Comparison of ENCODE assay signal across 8 cellular contexts in the genomic region with DNA sequence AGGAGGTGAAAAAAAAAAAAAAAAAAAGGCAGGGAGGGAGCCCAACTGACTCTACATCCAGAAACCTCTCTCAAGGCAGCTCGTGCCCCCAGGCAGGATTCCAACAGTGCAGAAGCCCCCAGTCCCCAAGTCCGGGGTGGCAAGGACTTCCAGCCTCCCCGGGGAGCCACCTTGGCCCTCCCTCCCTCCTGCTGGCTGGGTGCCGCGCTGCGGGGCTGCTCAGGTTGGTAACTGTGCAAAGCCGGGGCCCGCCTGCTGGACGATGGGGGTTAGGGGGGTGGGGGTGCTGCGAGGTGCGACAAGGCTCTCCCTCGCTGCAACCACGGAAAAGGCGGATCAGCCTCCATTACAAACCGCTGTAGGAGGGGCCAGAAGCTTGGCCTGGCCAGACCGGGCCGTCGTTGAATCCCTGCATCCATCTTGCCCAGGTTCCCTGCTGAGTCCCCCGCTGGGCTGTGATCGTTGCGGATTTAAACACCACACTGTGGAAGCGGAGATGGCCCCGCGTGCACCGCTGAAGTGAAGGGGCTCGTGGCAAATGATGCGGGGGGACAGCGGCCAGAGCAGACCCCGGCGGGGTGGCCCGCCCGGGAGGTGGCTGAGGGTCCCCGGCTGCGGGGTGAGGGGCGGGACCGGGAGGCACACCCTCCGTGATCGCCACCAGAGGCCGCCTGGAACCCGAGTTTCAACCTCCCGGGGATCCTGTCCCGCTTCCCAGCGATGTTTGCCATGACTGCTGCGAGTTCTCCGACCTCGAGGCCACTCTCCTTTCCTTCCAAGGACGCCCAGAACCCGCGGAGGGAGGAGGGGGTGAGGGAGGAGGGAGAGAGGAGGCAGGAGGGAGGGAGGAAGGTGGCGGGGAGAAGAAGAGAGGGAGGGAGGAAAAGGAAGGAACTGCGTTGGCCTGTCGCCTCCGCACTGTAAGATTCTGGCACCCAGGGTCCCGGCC. TPM values are rescaled to one million over a fixed set of nuclear protein-coding genes. Genes with fewer than 3 reads are reported as not detected.
A peak's percentile ranks its signal among the peaks of the same experiment; 100 is the strongest.
DNase-seq lines count a peak whose midpoint lies in the region; ATAC-seq and TF ChIP-seq lines count a peak whose summit lies in the region.

No MANE protein-coding gene starts in this region.

- H2AK5ac ChIP-seq in IMR-90 (ENCODE audit: low read depth, low read length): no peak overlapping the region

- H3K14ac ChIP-seq in IMR-90 (replicated peaks; ENCODE audit: low read depth, low read length): no peak overlapping the region

- intact Hi-C loops in IMR-90 (cut with micrococcal nuclease) (loop anchor here (1.0 to 10.0 kb wide), 3 partner anchors 60 to 459 kb away; no protein-coding TSS in a partner anchor), right cardiac atrium (cut with DNase I) (loop anchor here in 1 of 4 donors (5.0 kb wide), 1 partner anchor 166 kb away; no protein-coding TSS in a partner anchor)

- H2AFZ ChIP-seq in IMR-90 (replicated peaks; ENCODE audit: low read length, poor library complexity): peak overlapping the region; percentile 82

- peak overlapping the region; percentile 91 for H3K27ac Mint-ChIP-seq in progenitor cell of endocrine pancreas

- peak overlapping the region; percentile 77 to 87; a peak in 3 of 4 replicates for H4K8ac ChIP-seq in IMR-90 (ENCODE audit: low read depth in 2 of 2, low read length in 2 of 2)

- peak overlapping the region; percentile 38; the same call in 1 of the 2 replicates for H2BK120ac ChIP-seq in IMR-90 (ENCODE audit: low read depth, low read length)

- peak; percentile 33 for DNase-seq in SKM-1 treated with dmso at 0.1 percent for 144 hours (lab: John Stamatoyannopoulos, UW; ENCODE audit: unreplicated experiment)
- no peak for DNase-seq in SKM-1 (lab: John Stamatoyannopoulos, UW; ENCODE audit: unreplicated experiment)
- peak; percentile 57 for DNase-seq in IMR-90
- peak in 56 of 58 donors; percentile 1 to 67 (median 36) for DNase-seq in anterior cingulate cortex (lab: John Stamatoyannopoulos, UW)
- DNase-seq in right cardiac atrium: peak; percentile 71 to 88 (median 88)
- DNase-seq in progenitor cell of endocrine pancreas (ENCODE audit: low spot score, unreplicated experiment): peak; percentile 41

- H3K4me1 Mint-ChIP-seq in progenitor cell of endocrine pancreas (ENCODE audit: low read depth): no peaks in the 10 kb centered on the region

- H3K27me3 ChIP-seq in IMR-90 (ENCODE audit: control insufficient read depth, insufficient read depth, low read length) (peaks cover 3% of the 10 kb centered on the region; the same call in 1 of the 2 replicates), right cardiac atrium (ENCODE audit: control insufficient read depth, insufficient read depth) (no peaks in the 10 kb centered on the region)

- in situ Hi-C loops in IMR-90 (cut with MboI; ENCODE audit: low sequenced_read_pairs): loop anchor here (25.0 kb wide), 1 partner anchor 486 kb away; no protein-coding TSS in a partner anchor

- peak; percentile 75 for TF ChIP-seq RAD21 in IMR-90 (IDR thresholded peaks at IDR 0.05; ENCODE audit: low read length)

- ATAC-seq in IMR-90 (ENCODE audit: low read depth): peak; percentile 90
- peak; percentile 94 for ATAC-seq in SK-N-SH treated with all-trans-retinoic acid at 6 μM for 48 hours
- peak; percentile 92 to 96 for ATAC-seq in right cardiac atrium
- no peak for ATAC-seq in GM18867 (IDR thresholded peaks at IDR 0.05; ENCODE audit: unreplicated experiment)

- POLR2A ChIA-PET in IMR-90 (lab: Charles Lee; ENCODE audit: unreplicated experiment): no interaction called here

- 0 out of 2 replicates have a peak overlapping the region, but pooled peaks have one; percentile 8 for H2BK20ac ChIP-seq in IMR-90 (ENCODE audit: low read depth, low read length)

- H3K36me3 Mint-ChIP-seq in progenitor cell of endocrine pancreas (ENCODE audit: insufficient read depth): no peaks in the 10 kb centered on the region

- CTCF ChIA-PET in IMR-90 (lab: Yijun Ruan, JAX): no interaction called here

- peak overlapping the region; percentile 57; the same call in 1 of the 2 replicates for H4K91ac ChIP-seq in IMR-90 (ENCODE audit: insufficient read depth, low read depth, low read length)

- peak overlapping the region; percentile 80 for H3K4me3 Mint-ChIP-seq in progenitor cell of endocrine pancreas (ENCODE audit: low read depth)

- peak overlapping the region; percentile 62 for H3K9ac ChIP-seq in IMR-90 (ENCODE audit: low read depth, low read length)

- TF ChIP-seq CTCF in IMR-90 (conservative IDR thresholded peaks at IDR 0.05; ENCODE audit: low read depth, low read length): peak; percentile 60
- TF ChIP-seq CTCF in progenitor cell of endocrine pancreas (IDR thresholded peaks at IDR 0.05; ENCODE audit: unreplicated experiment): peak; percentile 57

- H3K4ac ChIP-seq in IMR-90 (ENCODE audit: low read depth, low read length): peak overlapping the region; percentile 81

- H2BK15ac ChIP-seq in IMR-90 (ENCODE audit: low read depth, low read length): no peak overlapping the region

- no TSS peak for BruUV-seq in IMR-90 (replicated peaks; lab: Mats Ljungman, UMichigan)

- no peaks in the 10 kb centered on the region; a peak in 1 of 4 replicates for H3K79me1 ChIP-seq in IMR-90 (ENCODE audit: low read depth in 1 of 2, low read length in 2 of 2)

- H3K9me3 ChIP-seq in IMR-90 (ENCODE audit: control insufficient read depth, insufficient read depth, low read length) (no peaks in the 10 kb centered on the region), right cardiac atrium (ENCODE audit: control insufficient read depth, low read length) (no peaks in the 10 kb centered on the region)

- H3K4me2 ChIP-seq in IMR-90 (ENCODE audit: low read depth, low read length): peak overlapping the region; percentile 81

- H3K4me1 ChIP-seq in IMR-90 (ENCODE audit: control insufficient read depth, insufficient read depth, low read length) (peaks cover 2% of the 10 kb centered on the region; the same call in 1 of the 2 replicates), right cardiac atrium (ENCODE audit: control insufficient read depth, insufficient read depth, low read length) (peaks cover 1% of the 10 kb centered on the region)

- peak overlapping the region; percentile 5; the same call in 1 of the 2 replicates for H3K18ac ChIP-seq in IMR-90 (ENCODE audit: low read depth, low read length)

- no peaks in the 10 kb centered on the region for H4K20me1 ChIP-seq in IMR-90 (ENCODE audit: insufficient read depth, low read length)

- no peaks in the 10 kb centered on the region for H3K27me3 Mint-ChIP-seq in progenitor cell of endocrine pancreas

- no peaks in the 10 kb centered on the region for H3K9me1 ChIP-seq in IMR-90 (ENCODE audit: insufficient read depth, low read length)

- peak overlapping the region; percentile 64; the same call in 1 of the 2 replicates for H4K5ac ChIP-seq in IMR-90 (ENCODE audit: low read depth, low read length)

- peak overlapping the region; percentile 36; the same call in 1 of the 2 replicates for H3K56ac ChIP-seq in IMR-90 (ENCODE audit: extremely low read depth, insufficient read depth, low read length)

- H3K23ac ChIP-seq in IMR-90 (ENCODE audit: low read depth, low read length): no peak overlapping the region

- no peak for TF ChIP-seq POLR2A in IMR-90 (IDR thresholded peaks at IDR 0.05; ENCODE audit: low read depth, low read length)

- H3K27ac ChIP-seq in IMR-90 (ENCODE audit: insufficient read depth, low read length) (peak overlapping the region; percentile 57), right cardiac atrium (ENCODE audit: low read length) (peak overlapping the region; percentile 26)

- H2AK9ac ChIP-seq in IMR-90 (replicated peaks; ENCODE audit: low read depth, low read length, poor library complexity): peak overlapping the region; percentile 46

- H3K4me3 ChIP-seq in IMR-90 (ENCODE audit: insufficient read depth, low read depth, low read length) (peak overlapping the region; percentile 57), right cardiac atrium (ENCODE audit: low read length) (peak overlapping the region; percentile 51)

- H3K36me3 ChIP-seq in IMR-90 (ENCODE audit: control insufficient read depth, insufficient read depth, low read length): no peaks in the 10 kb centered on the region

- dilution Hi-C loops in IMR-90 (cut with HindIII; ENCODE audit: low sequenced_read_pairs, unreplicated experiment): no loop called here

- H2BK5ac ChIP-seq in IMR-90 (ENCODE audit: low read depth, low read length, poor library complexity, severe bottlenecking): no peak overlapping the region

- peaks cover 3% of the 10 kb centered on the region for H3K9me3 Mint-ChIP-seq in progenitor cell of endocrine pancreas (ENCODE audit: low read depth)

- WGBS in IMR-90 (ENCODE audit: extremely low coverage in 2 of 2, insufficient read length in 1 of 2), 2 experiments: no CpG with 5 or more reads among the region's 54 CpGs
- WGBS in right cardiac atrium: under 1% methylated on average over 51 of the region's 54 CpGs

TF ChIP-seq in IMR-90, 13 proteins besides CTCF, POLR2A, EP300 and RAD21 (continues in another document):
- TF ChIP-seq, protein P1, sequence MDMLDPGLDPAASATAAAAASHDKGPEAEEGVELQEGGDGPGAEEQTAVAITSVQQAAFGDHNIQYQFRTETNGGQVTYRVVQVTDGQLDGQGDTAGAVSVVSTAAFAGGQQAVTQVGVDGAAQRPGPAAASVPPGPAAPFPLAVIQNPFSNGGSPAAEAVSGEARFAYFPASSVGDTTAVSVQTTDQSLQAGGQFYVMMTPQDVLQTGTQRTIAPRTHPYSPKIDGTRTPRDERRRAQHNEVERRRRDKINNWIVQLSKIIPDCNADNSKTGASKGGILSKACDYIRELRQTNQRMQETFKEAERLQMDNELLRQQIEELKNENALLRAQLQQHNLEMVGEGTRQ (IDR thresholded peaks at IDR 0.05; ENCODE audit: low read depth, low read length): no peak
- TF ChIP-seq MXI1 (IDR thresholded peaks at IDR 0.05; ENCODE audit: borderline replicate concordance, low read depth, low read length) (no peak), SMC3 (IDR thresholded peaks at IDR 0.05; ENCODE audit: low read depth, low read length) (peak; percentile 54)

TF ChIP-seq in SK-N-SH treated with all-trans-retinoic acid at 6 μM for 48 hours, 23 proteins besides CTCF, POLR2A, EP300 and RAD21 (continues in another document):
- TF ChIP-seq ZFP3 (CRISPR knock-in tag; IDR thresholded peaks at IDR 0.05) (no peak), OSR1 (CRISPR knock-in tag; IDR thresholded peaks at IDR 0.05) (no peak), TCF4 (CRISPR knock-in tag; IDR thresholded peaks at IDR 0.05; ENCODE audit: borderline replicate concordance) (no peak), ESRRG (CRISPR knock-in tag; IDR thresholded peaks at IDR 0.05) (no peak)

RNA-seq across cellular contexts. Expression of gene DDX3X, which starts 58.0 kb away (rescaled TPM):
- total RNA-seq in IMR-90 (2012; rRNA removed) (229 and 448 TPM in 2 replicates), right cardiac atrium (100 to 1,000 TPM; 136 to 297 (median 188) TPM), progenitor cell of endocrine pancreas (308 and 338 TPM in 2 replicates)
- polyA plus RNA-seq in IMR-90 (2012; rRNA removed) (53.2 and 64.8 TPM in 2 replicates), right cardiac atrium (62.4 TPM)
- polyA plus RNA-seq in IMR-90 (2012; cell fraction: cytosol; rRNA removed): 12.7 and 13.6 TPM in 2 replicates
- polyA plus RNA-seq in IMR-90 (2012; cell fraction: nucleus; rRNA removed; ENCODE audit: low replicate concordance): 16.8 and 91.2 TPM in 2 replicates
